ENCODE assay signal across 22 cellular contexts in genomic region chr7:102967798-102968197, GRCh38. TPM values are rescaled to one million over a fixed set of nuclear protein-coding genes. Genes with fewer than 3 reads are reported as not detected.
A peak's percentile ranks its signal among the peaks of the same experiment; 100 is the strongest.
DNase-seq lines count a peak whose midpoint lies in the region; ATAC-seq, FAIRE-seq and TF ChIP-seq lines count a peak whose summit lies in the region.
"Had no signal": no experiment of that assay in that cellular context is flagged by ENCODE, and none has a peak within 500 bp of the region (broad histone marks: within the 10 kb centered on the region; RNA-seq: fewer than 3 reads in every experiment).

No MANE protein-coding gene starts in this region.

- no peak overlapping the region for H3K4me3 Mint-ChIP-seq in endodermal cell
- H3K4me3 Mint-ChIP-seq in MCF 10A (ENCODE audit: unreplicated experiment): no peak overlapping the region
- H3K4me3 Mint-ChIP-seq: CD14-positive monocyte; natural killer cell treated with Interleukin-12 subunit alpha and Interleukin-12 subunit beta and Interleukin-15 and Interleukin-18, amount 100 ng/mL, for 72 hours had no signal

- H3K9ac ChIP-seq in endodermal cell (ENCODE audit: extremely low read depth, low read length, poor library complexity, severe bottlenecking) (no peak overlapping the region), keratinocyte (ENCODE audit: control insufficient read depth, extremely low read depth, insufficient read depth, low read length) (no peak overlapping the region)
- H3K9ac ChIP-seq: KMS-11 had no signal

- FAIRE-seq in keratinocyte (lab: Jason Lieb, UNC): peak; percentile 49
- FAIRE-seq: A204.1, GM12892, small intestine had no signal

- no peak for ATAC-seq in HG03521 (IDR thresholded peaks at IDR 0.05; ENCODE audit: unreplicated experiment)
- ATAC-seq: natural killer cell treated with Interleukin-12 subunit alpha and Interleukin-12 subunit beta and Interleukin-15 and Interleukin-18, amount 100 ng/mL, for 72 hours had no signal

- BruUV-seq in MCF 10A (replicated peaks; lab: Mats Ljungman, UMichigan): no TSS peak

- H3K9me3 Mint-ChIP-seq in endodermal cell (no peaks in the 10 kb centered on the region), MCF 10A (ENCODE audit: unreplicated experiment) (no peaks in the 10 kb centered on the region)
- H3K9me3 Mint-ChIP-seq: natural killer cell treated with Interleukin-12 subunit alpha and Interleukin-12 subunit beta and Interleukin-15 and Interleukin-18, amount 100 ng/mL, for 72 hours had no signal

- no peak for TF ChIP-seq CTCF in AG04450 (IDR thresholded peaks at IDR 0.05; ENCODE audit: low read depth, low read length)
- no peak for TF ChIP-seq CTCF in endodermal cell (conservative IDR thresholded peaks at IDR 0.05)
- TF ChIP-seq CTCF in keratinocyte (optimal IDR thresholded peaks at IDR 0.05 in 1 of 3, IDR thresholded peaks at IDR 0.05 in 1 of 3, conservative IDR thresholded peaks at IDR 0.05 in 1 of 3; ENCODE audit: extremely low read depth in 1 of 3, insufficient read depth in 2 of 3, low read length in 3 of 3): no peak
- TF ChIP-seq CTCF in MCF 10A (IDR thresholded peaks at IDR 0.05; ENCODE audit: unreplicated experiment): no peak

- DNase-seq in AG04450 (ENCODE audit: low read depth, low spot score) (peak; percentile 42), M059J (ENCODE audit: low read depth) (peak; percentile 51), endodermal cell (no peak), keratinocyte (ENCODE audit: low read depth, low spot score) (no peak), head of caudate nucleus (no peak), MCF 10A (ENCODE audit: unreplicated experiment) (no peak), A172 (ENCODE audit: low spot score) (no peak)
- DNase-seq: activated CD4-positive, alpha-beta T cell treated with anti-CD3 and anti-CD28 coated beads for 48 hours; central memory CD4-positive, alpha-beta T cell; hypothalamus; NCI-H1092; NCI-H2029; small intestine; stimulated activated CD4-positive, alpha-beta T cell treated with anti-CD3 and anti-CD28 coated beads, Interleukin-4, amount 100 ng/mL, for 1 hour; stomach; trophoblast cell had no signal

- H3K9me1 ChIP-seq in keratinocyte (ENCODE audit: control insufficient read depth, extremely low read depth, insufficient read depth, low read length): no peaks in the 10 kb centered on the region

- no peaks in the 10 kb centered on the region for H3K79me2 ChIP-seq in keratinocyte (ENCODE audit: control insufficient read depth, insufficient read depth, low read length)

- no peak overlapping the region for H3K4me3 ChIP-seq in AG04450 (ENCODE audit: low read depth, low read length)
- no peak overlapping the region for H3K4me3 ChIP-seq in endodermal cell (ENCODE audit: low read length)
- H3K4me3 ChIP-seq in keratinocyte (ENCODE audit: control insufficient read depth in 2 of 3, extremely low read depth in 1 of 3, insufficient read depth in 2 of 3, low read depth in 1 of 3, low read length in 3 of 3): no peak overlapping the region
- H3K4me3 ChIP-seq: stomach had no signal

- H2AFZ ChIP-seq in keratinocyte (ENCODE audit: control insufficient read depth, low read length): no peak overlapping the region

- H3K4me2 ChIP-seq in keratinocyte (ENCODE audit: control insufficient read depth, extremely low read depth, insufficient read depth, low read depth, low read length): no peak overlapping the region
- H3K4me2 ChIP-seq: KMS-11 had no signal

- no peaks in the 10 kb centered on the region for H3K36me3 Mint-ChIP-seq in endodermal cell (ENCODE audit: low read depth)
- no peaks in the 10 kb centered on the region for H3K36me3 Mint-ChIP-seq in MCF 10A (ENCODE audit: insufficient read depth, unreplicated experiment)
- H3K36me3 Mint-ChIP-seq: natural killer cell treated with Interleukin-12 subunit alpha and Interleukin-12 subunit beta and Interleukin-15 and Interleukin-18, amount 100 ng/mL, for 72 hours had no signal

- dilution Hi-C loops in keratinocyte (cut with MboI; ENCODE audit: extremely low pct_ligation_motif_present, low sequenced_read_pairs): no loop called here

- H3K36me3 ChIP-seq in endodermal cell (ENCODE audit: control insufficient read depth, insufficient read depth, low read length) (no peaks in the 10 kb centered on the region), keratinocyte (ENCODE audit: control insufficient read depth in 2 of 2, extremely low read depth in 1 of 2, insufficient read depth in 2 of 2, low read length in 2 of 2) (no peaks in the 10 kb centered on the region)
- H3K36me3 ChIP-seq: stomach had no signal

- H3K27me3 Mint-ChIP-seq in endodermal cell (ENCODE audit: insufficient read depth) (no peaks in the 10 kb centered on the region), MCF 10A (ENCODE audit: insufficient read depth, unreplicated experiment) (no peaks in the 10 kb centered on the region)

- CTCF ChIA-PET in AG04450 (lab: Charles Lee): no interaction called here
- CTCF ChIA-PET in MCF 10A (lab: Yijun Ruan, JAX): no interaction called here

- POLR2A ChIA-PET in AG04450 (lab: Yijun Ruan, JAX): no interaction called here
- POLR2A ChIA-PET in MCF 10A (lab: Yijun Ruan, JAX): no interaction called here

- H3K4me1 Mint-ChIP-seq in endodermal cell (peaks cover 9% of the 10 kb centered on the region), MCF 10A (ENCODE audit: insufficient read depth, unreplicated experiment) (no peaks in the 10 kb centered on the region)

- no peaks in the 10 kb centered on the region for H4K20me1 ChIP-seq in keratinocyte (ENCODE audit: control insufficient read depth, extremely low read depth, insufficient read depth, low read length)

- intact Hi-C loops in head of caudate nucleus (cut with DNase I) (no loop called here), MCF 10A (cut with micrococcal nuclease) (no loop called here)

- H3K27me3 ChIP-seq in AG04450 (ENCODE audit: control insufficient read depth, insufficient read depth, low read length) (no peaks in the 10 kb centered on the region), endodermal cell (ENCODE audit: control insufficient read depth, insufficient read depth, low read length, poor library complexity, severe bottlenecking) (no peaks in the 10 kb centered on the region), keratinocyte (ENCODE audit: control insufficient read depth, extremely low read depth, insufficient read depth, low read length) (no peaks in the 10 kb centered on the region)
- H3K27me3 ChIP-seq: stomach had no signal

- peak overlapping the region; percentile 35 for H3K27ac Mint-ChIP-seq in endodermal cell
- H3K27ac Mint-ChIP-seq in MCF 10A (ENCODE audit: low read depth, unreplicated experiment): no peak overlapping the region
- H3K27ac Mint-ChIP-seq: CD14-positive monocyte; natural killer cell treated with Interleukin-12 subunit alpha and Interleukin-12 subunit beta and Interleukin-15 and Interleukin-18, amount 100 ng/mL, for 72 hours had no signal

- H3K4me1 ChIP-seq in endodermal cell (ENCODE audit: control insufficient read depth, insufficient read depth, low read length) (no peaks in the 10 kb centered on the region), keratinocyte (ENCODE audit: control insufficient read depth, extremely low read depth, insufficient read depth, low read length) (no peaks in the 10 kb centered on the region)
- H3K4me1 ChIP-seq: stomach had no signal

- no peaks in the 10 kb centered on the region for H3K9me3 ChIP-seq in AG04450 (ENCODE audit: control insufficient read depth, insufficient read depth, low read length)
- peaks cover 5% of the 10 kb centered on the region for H3K9me3 ChIP-seq in endodermal cell (ENCODE audit: control insufficient read depth, low read length)
- H3K9me3 ChIP-seq in keratinocyte (ENCODE audit: control insufficient read depth, low read depth, low read length): no peaks in the 10 kb centered on the region
- H3K9me3 ChIP-seq: stomach had no signal

- H3K27ac ChIP-seq in AG04450 (ENCODE audit: low read depth, low read length): no peak overlapping the region
- H3K27ac ChIP-seq in endodermal cell (ENCODE audit: low read depth, low read length): no peak overlapping the region
- no peak overlapping the region for H3K27ac ChIP-seq in keratinocyte (ENCODE audit: control insufficient read depth, insufficient read depth, low read length)
- H3K27ac ChIP-seq: KMS-11, stomach had no signal

RNA-seq across cellular contexts. Expression of gene LRRC17, which starts 55.0 kb away (rescaled TPM):
- 813 and 964 TPM in 2 replicates for polyA plus RNA-seq in AG04450 (2011; rRNA removed)
- 234 and 241 TPM in 2 replicates for polyA minus RNA-seq in AG04450 (2011; rRNA and poly(A)+ RNA removed)
- total RNA-seq in M059J (2014; rRNA removed; shearing (Covaris generic)): 84.3 and 108 TPM in 2 replicates
- under 1 TPM; 0.18 to 0.53 TPM for total RNA-seq in endodermal cell
- 30.4 TPM for polyA plus RNA-seq in endodermal cell (2013, experiment 1 of 2)
- 35.3 TPM for polyA plus RNA-seq in endodermal cell (2013, experiment 2 of 2)
- 0.05 to 0.28 TPM (median 0.20 TPM) in 3 replicates for polyA plus RNA-seq in keratinocyte
- polyA plus RNA-seq in keratinocyte (2011; ENCODE audit: low read depth): 0.57 TPM
- polyA plus RNA-seq in keratinocyte (2011; cell fraction: cytosol; rRNA removed): 0.05 TPM in 2 replicates
- polyA plus RNA-seq in keratinocyte (2011; cell fraction: nucleus; rRNA removed): 0.22 and 0.56 TPM in 2 replicates
- 0.09 and 0.62 TPM in 2 replicates for polyA plus RNA-seq in keratinocyte (2012; ENCODE audit: low replicate concordance)
- 0.23 TPM in 1 of 3 replicates, not detected in the others for polyA minus RNA-seq in keratinocyte
- polyA minus RNA-seq in keratinocyte (2011; cell fraction: cytosol; rRNA and poly(A)+ RNA removed): not detected
- 0.32 and 0.70 TPM in 2 replicates for polyA minus RNA-seq in keratinocyte (2011; cell fraction: nucleus; rRNA and poly(A)+ RNA removed)
- total RNA-seq in MCF 10A (2022): 0.21 and 0.83 TPM in 2 replicates
- 843 and 845 TPM in 2 replicates for total RNA-seq in A172 (2014; rRNA removed; shearing (Covaris generic))
- polyA plus RNA-seq: CD14-positive monocyte had no signal

Comparison
In these comparisons a context has a peak if more than half of its experiments do, and no peak if none do; other contexts are left out.
1. DNase-seq: peak in AG04450 (single experiment) and M059J (single experiment); none in endodermal cell (single experiment), keratinocyte (single experiment), head of caudate nucleus (0 of 42), MCF 10A (single experiment) and A172 (single experiment).
2. RNA of gene LRRC17, which starts 55.0 kb away (total RNA-seq): 843 to 845 TPM in A172 and 84.3 to 108 TPM in M059J; 0.18 to 0.53 TPM in endodermal cell and 0.21 to 0.83 TPM in MCF 10A; every median in the first group is over 10 times any median in the second.